8 cellular contexts compared by ENCODE assay signal in genomic region chr2:54558188-54558975, GRCh38.
A peak's percentile ranks its signal among the peaks of the same experiment; 100 is the strongest.
DNase-seq lines count a peak whose midpoint lies in the region; ATAC-seq and TF ChIP-seq lines count a peak whose summit lies in the region.

No MANE protein-coding gene starts in this region.

- peaks cover 14% of the 10 kb centered on the region for H3K36me3 Mint-ChIP-seq in activated CD4-positive, alpha-beta memory T cell treated with anti-CD3 and anti-CD28 coated beads for 36 hours
- peaks cover 7% of the 10 kb centered on the region for H3K36me3 Mint-ChIP-seq in effector memory CD8-positive, alpha-beta T cell (ENCODE audit: insufficient read depth)

- peak overlapping the region; percentile 31 for H3K27ac ChIP-seq in AG04450 (ENCODE audit: low read depth, low read length)

- intact Hi-C loops in activated CD4-positive, alpha-beta memory T cell treated with anti-CD3 and anti-CD28 coated beads for 36 hours (cut with micrococcal nuclease): loop anchor here (1.0 to 2.0 kb wide), 3 partner anchors 31 to 492 kb away; partner anchors contain the start of gene RTN4

- peak overlapping the region; percentile 83 for H3K4me3 Mint-ChIP-seq in activated CD4-positive, alpha-beta memory T cell treated with anti-CD3 and anti-CD28 coated beads for 36 hours
- H3K4me3 Mint-ChIP-seq in effector memory CD8-positive, alpha-beta T cell: peak overlapping the region; percentile 94 to 98

- H3K27ac Mint-ChIP-seq in activated CD4-positive, alpha-beta memory T cell treated with anti-CD3 and anti-CD28 coated beads for 36 hours: peak overlapping the region; percentile 89
- H3K27ac Mint-ChIP-seq in effector memory CD8-positive, alpha-beta T cell: peak overlapping the region; percentile 90 to 95

- POLR2A ChIA-PET in AG04450 (lab: Yijun Ruan, JAX): interaction anchor here (0.6 to 2.5 kb wide), 7 partner anchors 10 to 222 kb away, joined by 3 to 8 read pairs (median 3); no protein-coding TSS in a partner anchor
- POLR2A ChIA-PET in activated CD4-positive, alpha-beta memory T cell treated with anti-CD3 and anti-CD28 coated beads for 36 hours (lab: Charles Lee): interaction anchor here (0.7 to 4.1 kb wide), 13 partner anchors 10 to 107 kb away, joined by 3 to 113 read pairs (median 5); no protein-coding TSS in a partner anchor

- H3K4me3 ChIP-seq in AG04450 (ENCODE audit: low read depth, low read length) (peak overlapping the region; percentile 63), mononuclear cell (ENCODE audit: low read length) (peak overlapping the region; percentile 90)

- H3K27me3 Mint-ChIP-seq in activated CD4-positive, alpha-beta memory T cell treated with anti-CD3 and anti-CD28 coated beads for 36 hours: no peaks in the 10 kb centered on the region
- H3K27me3 Mint-ChIP-seq in effector memory CD8-positive, alpha-beta T cell: no peaks in the 10 kb centered on the region

- H3K9me3 Mint-ChIP-seq in activated CD4-positive, alpha-beta memory T cell treated with anti-CD3 and anti-CD28 coated beads for 36 hours: no peaks in the 10 kb centered on the region
- no peaks in the 10 kb centered on the region for H3K9me3 Mint-ChIP-seq in effector memory CD8-positive, alpha-beta T cell

- CTCF ChIA-PET in AG04450 (lab: Charles Lee): interaction anchor here (0.9 to 2.6 kb wide), 4 partner anchors 13 to 146 kb away, joined by 3 to 7 read pairs (median 5); no protein-coding TSS in a partner anchor
- CTCF ChIA-PET in activated CD4-positive, alpha-beta memory T cell treated with anti-CD3 and anti-CD28 coated beads for 36 hours (lab: Charles Lee): interaction anchor here (0.9 to 4.2 kb wide), 17 partner anchors 12 to 147 kb away, joined by 3 to 37 read pairs (median 4); no protein-coding TSS in a partner anchor

- peaks cover 42% of the 10 kb centered on the region for H3K4me1 Mint-ChIP-seq in activated CD4-positive, alpha-beta memory T cell treated with anti-CD3 and anti-CD28 coated beads for 36 hours (ENCODE audit: low read depth)
- H3K4me1 Mint-ChIP-seq in effector memory CD8-positive, alpha-beta T cell (ENCODE audit: low read depth in 2 of 2): peaks cover 27 to 45% of the 10 kb centered on the region in 2 donors

- DNase-seq in AG04450 (ENCODE audit: low read depth, low spot score) (no peak), NCI-H510A treated with DMSO at 0.1 percent for 48 hours (lab: John Stamatoyannopoulos, UW) (peak; percentile 80)
- peak; percentile 85 for DNase-seq in activated CD4-positive, alpha-beta memory T cell treated with anti-CD3 and anti-CD28 coated beads for 36 hours
- peak; percentile 56 to 65 (median 62) for DNase-seq in effector memory CD8-positive, alpha-beta T cell
- peak; percentile 73 for DNase-seq in stimulated activated naive CD8-positive, alpha-beta T cell treated with anti-CD3 and anti-CD28 coated beads, Interleukin-15, Interleukin-2, amounts not matched to agents 100 U/mL and 50 U/mL, for 24 hours

- no peak for TF ChIP-seq CTCF in AG04450 (IDR thresholded peaks at IDR 0.05; ENCODE audit: low read depth, low read length)

- ATAC-seq in GM18907 (IDR thresholded peaks at IDR 0.05; ENCODE audit: unreplicated experiment): peak; percentile 48
- peak; percentile 53 for ATAC-seq in HG03135 (IDR thresholded peaks at IDR 0.05; ENCODE audit: unreplicated experiment)
- peak; percentile 77 for ATAC-seq in effector memory CD8-positive, alpha-beta T cell (replicated peaks)
- ATAC-seq in stimulated activated naive CD8-positive, alpha-beta T cell treated with anti-CD3 and anti-CD28 coated beads, Interleukin-15, Interleukin-2, amounts not matched to agents 100 U/mL and 50 U/mL, for 24 hours: peak; percentile 71

- H3K27me3 ChIP-seq in AG04450 (ENCODE audit: control insufficient read depth, insufficient read depth, low read length) (no peaks in the 10 kb centered on the region), mononuclear cell (ENCODE audit: insufficient read depth, low read length) (no peaks in the 10 kb centered on the region)

- H3K4me1 ChIP-seq in mononuclear cell (ENCODE audit: insufficient read depth, low read length): peaks cover 56% of the 10 kb centered on the region

- H3K9me3 ChIP-seq in AG04450 (ENCODE audit: control insufficient read depth, insufficient read depth, low read length) (no peaks in the 10 kb centered on the region), mononuclear cell (ENCODE audit: low read depth, low read length) (no peaks in the 10 kb centered on the region)
